20 cellular contexts compared by ENCODE assay signal in genomic region chr4:5616331-5616950, GRCh38.
DNase-seq lines count a peak whose midpoint lies in the region; ATAC-seq and TF ChIP-seq lines count a peak whose summit lies in the region.
"Had no signal": no experiment of that assay in that cellular context is flagged by ENCODE, and none has a peak within 500 bp of the region (broad histone marks: within the 10 kb centered on the region; RNA-seq: fewer than 3 reads in every experiment).

No MANE protein-coding gene starts in this region.

- no peak overlapping the region for H3K18ac ChIP-seq in neuronal stem cell (ENCODE audit: low read length)
- no peak overlapping the region for H3K18ac ChIP-seq in trophoblast cell (ENCODE audit: low read length)

- H3K23ac ChIP-seq in neuronal stem cell (ENCODE audit: low read depth, low read length, poor library complexity), result no peak overlapping the region
- H3K23ac ChIP-seq in trophoblast cell (ENCODE audit: low read length), result no peak overlapping the region

- H2BK5ac ChIP-seq in neuronal stem cell (ENCODE audit: low read length), result no peak overlapping the region
- H2BK5ac ChIP-seq in trophoblast cell (ENCODE audit: low read depth, low read length, poor library complexity), result no peak overlapping the region

- H3K9me2 ChIP-seq in PC-9 (ENCODE audit: insufficient read depth), result no peaks in the 10 kb centered on the region

- no peak overlapping the region for H2AFZ ChIP-seq in neuronal stem cell (ENCODE audit: low read length)
- no peak overlapping the region for H2AFZ ChIP-seq in trophoblast cell (ENCODE audit: insufficient read depth, low read length, poor library complexity)
- no peak overlapping the region for H2AFZ ChIP-seq in PC-9

- DNase-seq in islet precursor cell, result peak; percentile 39
- DNase-seq in neuronal stem cell (ENCODE audit: low spot score), result no peak
- DNase-seq in trophoblast cell, result peak; percentile 82 to 95
- no peak for DNase-seq in PC-9
- DNase-seq in HPDE6-E6E7 (ENCODE audit: extremely low spot score), result no peak
- DNase-seq: 8988T; ACHN; AML-193; Caco-2; Calu3; CD4-positive, alpha-beta T cell; CD8-positive, alpha-beta T cell; DMS79; DND-41; EL; GDM1 had no signal

- ATAC-seq in GM21515 (IDR thresholded peaks at IDR 0.05; ENCODE audit: unreplicated experiment), result no peak
- ATAC-seq: CD8-positive, alpha-beta T cell; GM12878 had no signal

- TF ChIP-seq CTCF in PC-9 (conservative IDR thresholded peaks at IDR 0.05), result no peak

- no peak overlapping the region for H2BK12ac ChIP-seq in neuronal stem cell (ENCODE audit: low read length)
- H2BK12ac ChIP-seq in trophoblast cell (ENCODE audit: low read length), result no peak overlapping the region

- H4K91ac ChIP-seq in neuronal stem cell (ENCODE audit: low read depth, low read length, poor library complexity) (no peak overlapping the region), trophoblast cell (ENCODE audit: low read depth, low read length) (no peak overlapping the region)

- H4K8ac ChIP-seq in neuronal stem cell (ENCODE audit: low read depth, low read length) (no peak overlapping the region), trophoblast cell (ENCODE audit: low read depth, low read length) (no peak overlapping the region)

- no peak overlapping the region for H4K12ac ChIP-seq in trophoblast cell (ENCODE audit: low read depth, low read length)

- POLR2A ChIA-PET in PC-9 (lab: Charles Lee; ENCODE audit: unreplicated experiment), result no interaction called here

- peaks cover 0 to 6% of the 10 kb centered on the region in 2 donors for H3K36me3 ChIP-seq in neuronal stem cell (replicated peaks in 1 of 2; ENCODE audit: control insufficient read depth in 2 of 2, insufficient read depth in 2 of 2, low read length in 2 of 2)
- peaks cover 15 to 21% of the 10 kb centered on the region in 2 experiments for H3K36me3 ChIP-seq in trophoblast cell (ENCODE audit: control insufficient read depth in 1 of 2, insufficient read depth in 2 of 2, low read length in 2 of 2)
- no peaks in the 10 kb centered on the region for H3K36me3 ChIP-seq in PC-9 (ENCODE audit: low read depth)

- no peak overlapping the region for H2BK15ac ChIP-seq in neuronal stem cell (ENCODE audit: low read length)

- no peak overlapping the region for H3K4me3 ChIP-seq in neuronal stem cell (ENCODE audit: low read length in 2 of 2)
- no peak overlapping the region for H3K4me3 ChIP-seq in trophoblast cell (ENCODE audit: low read depth, low read length)
- H3K4me3 ChIP-seq in PC-9, result no peak overlapping the region
- H3K4me3 ChIP-seq: BLaER1 treated with 17β-estradiol and CSF1 and Interleukin-3, amounts not matched to agents 10 nM and 100 nM; GM12878 had no signal

- no peaks in the 10 kb centered on the region for H3K79me2 ChIP-seq in trophoblast cell (ENCODE audit: control insufficient read depth, insufficient read depth, low read length, poor library complexity)
- no peaks in the 10 kb centered on the region for H3K79me2 ChIP-seq in PC-9 (ENCODE audit: low read depth)

- no peaks in the 10 kb centered on the region for H3F3A ChIP-seq in PC-9 (ENCODE audit: insufficient read depth, low read depth)

- H3K4ac ChIP-seq in neuronal stem cell (ENCODE audit: low read length) (no peak overlapping the region), trophoblast cell (ENCODE audit: low read depth, low read length) (no peak overlapping the region)

- CTCF ChIA-PET in PC-9 (lab: Charles Lee), result no interaction called here

- no peaks in the 10 kb centered on the region for H4K20me1 ChIP-seq in PC-9 (ENCODE audit: insufficient read depth)

- H3K4me1 ChIP-seq in neuronal stem cell (ENCODE audit: control insufficient read depth in 2 of 2, insufficient read depth in 1 of 2, low read depth in 1 of 2, low read length in 2 of 2) (no peaks in the 10 kb centered on the region), trophoblast cell (ENCODE audit: control insufficient read depth in 1 of 2, insufficient read depth in 2 of 2, low read length in 2 of 2) (peaks cover 0 to 5% of the 10 kb centered on the region in 2 experiments), PC-9 (replicated peaks; ENCODE audit: insufficient read depth) (no peaks in the 10 kb centered on the region)
- H3K4me1 ChIP-seq: BLaER1 treated with 17β-estradiol and CSF1 and Interleukin-3, amounts not matched to agents 10 nM and 100 nM; Caco-2 had no signal

- BruUV-seq in PC-9 (replicated peaks; lab: Mats Ljungman, UMichigan), result no TSS peak

- H3K27ac ChIP-seq in neuronal stem cell (replicated peaks; ENCODE audit: low read length) (no peak overlapping the region), trophoblast cell (ENCODE audit: low read depth, low read length) (no peak overlapping the region), PC-9 (no peak overlapping the region)
- H3K27ac ChIP-seq: BLaER1 treated with 17β-estradiol and CSF1 and Interleukin-3, amounts not matched to agents 10 nM and 100 nM; C4-2B had no signal

- H3K79me1 ChIP-seq in neuronal stem cell (ENCODE audit: low read depth, low read length) (no peaks in the 10 kb centered on the region), trophoblast cell (ENCODE audit: low read length) (no peaks in the 10 kb centered on the region)

- H3K9me3 ChIP-seq in neuronal stem cell (replicated peaks in 1 of 2; ENCODE audit: control insufficient read depth in 2 of 2, insufficient read depth in 1 of 2, low read depth in 1 of 2, low read length in 2 of 2) (peaks cover 0 to 1% of the 10 kb centered on the region in 2 donors), trophoblast cell (ENCODE audit: insufficient read depth, low read depth, low read length) (peaks cover 1% of the 10 kb centered on the region), PC-9 (ENCODE audit: insufficient read depth, low read depth) (no peaks in the 10 kb centered on the region)
- H3K9me3 ChIP-seq: BLaER1 treated with 17β-estradiol and CSF1 and Interleukin-3, amounts not matched to agents 10 nM and 100 nM; Caco-2 had no signal

- WGBS in neuronal stem cell (ENCODE audit: extremely low coverage in 2 of 2, insufficient read length in 2 of 2, insufficient replicate concordance in 1 of 2), 2 donors, result no CpG with 5 or more reads among the region's 16 CpGs
- WGBS in trophoblast cell (ENCODE audit: extremely low coverage, insufficient coverage, insufficient read length), result no CpG with 5 or more reads among the region's 16 CpGs

- H3K4me2 ChIP-seq in neuronal stem cell (ENCODE audit: insufficient read depth, low read length, poor library complexity, severe bottlenecking), result no peak overlapping the region
- H3K4me2 ChIP-seq in trophoblast cell (ENCODE audit: low read length), result no peak overlapping the region
- H3K4me2 ChIP-seq in PC-9, result no peak overlapping the region
- H3K4me2 ChIP-seq: BLaER1 treated with 17β-estradiol and CSF1 and Interleukin-3, amounts not matched to agents 10 nM and 100 nM had no signal

- no peak overlapping the region for H2AK5ac ChIP-seq in neuronal stem cell (ENCODE audit: low read depth, low read length)
- H2AK5ac ChIP-seq in trophoblast cell (ENCODE audit: low read length), result no peak overlapping the region

- H3K9ac ChIP-seq in neuronal stem cell (ENCODE audit: low read depth, low read length, poor library complexity) (peak overlapping the region; percentile 24), trophoblast cell (ENCODE audit: low read length) (no peak overlapping the region)
- H3K9ac ChIP-seq: BLaER1 treated with 17β-estradiol and CSF1 and Interleukin-3, amounts not matched to agents 10 nM and 100 nM had no signal

- no peak overlapping the region for H3K14ac ChIP-seq in neuronal stem cell (ENCODE audit: low read length)
- H3K14ac ChIP-seq in trophoblast cell (ENCODE audit: low read length), result no peak overlapping the region

- no peaks in the 10 kb centered on the region for H3K27me3 ChIP-seq in neuronal stem cell (ENCODE audit: control insufficient read depth in 3 of 3, insufficient read depth in 3 of 3, low read depth in 1 of 3, low read length in 3 of 3)
- no peaks in the 10 kb centered on the region for H3K27me3 ChIP-seq in trophoblast cell (ENCODE audit: insufficient read depth, low read length)
- H3K27me3 ChIP-seq in PC-9 (ENCODE audit: insufficient read depth, low read depth), result no peaks in the 10 kb centered on the region
- H3K27me3 ChIP-seq: BLaER1 treated with 17β-estradiol and CSF1 and Interleukin-3, amounts not matched to agents 10 nM and 100 nM had no signal

- no peak overlapping the region for H2BK120ac ChIP-seq in neuronal stem cell (ENCODE audit: low read depth, low read length)
- no peak overlapping the region for H2BK120ac ChIP-seq in trophoblast cell (ENCODE audit: insufficient read depth, low read length, poor library complexity)

- intact Hi-C loops in PC-9 (cut with micrococcal nuclease; ENCODE audit: unreplicated experiment), result no loop called here

Comparison
In these comparisons a context has a peak if more than half of its experiments do, and no peak if none do; other contexts are left out.
1. DNase-seq: peak in islet precursor cell (single experiment) and trophoblast cell (2 of 2); none in neuronal stem cell (single experiment), PC-9 (0 of 2) and HPDE6-E6E7 (single experiment).